17 cellular contexts compared by ENCODE assay signal in the genomic region with DNA sequence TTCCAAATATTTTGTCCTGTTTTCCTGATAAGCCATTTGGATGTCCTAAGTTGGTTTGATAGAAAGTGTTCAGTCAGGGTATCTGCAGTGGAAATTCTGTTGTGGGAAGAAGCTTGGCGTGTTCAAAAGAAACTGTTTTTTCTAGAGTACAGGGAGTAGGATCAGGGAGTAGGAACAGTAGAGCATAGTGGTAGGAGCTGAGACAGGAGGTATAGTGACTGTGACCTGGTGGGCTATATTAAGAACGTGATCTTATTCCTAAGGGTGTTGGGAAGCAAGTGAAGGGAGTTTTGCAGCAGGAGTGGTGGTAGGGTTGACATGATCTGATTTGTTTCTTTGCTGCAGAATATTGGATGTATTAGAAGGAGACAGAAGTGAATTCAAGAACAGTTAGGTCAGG.
"Had no signal": no experiment of that assay in that cellular context is flagged by ENCODE, and none has a peak within 500 bp of the region (broad histone marks: within the 10 kb centered on the region; RNA-seq: fewer than 3 reads in every experiment).

No MANE protein-coding gene starts in this region.

- H3K4me3 ChIP-seq: esophagus squamous epithelium, left lung, lower lobe of right lung, prostate gland had no signal

- H3K27me3 ChIP-seq: esophagus squamous epithelium, left lung had no signal

- H3K27me3 Mint-ChIP-seq: central memory CD8-positive, alpha-beta T cell; memory B cell had no signal

- H3K9ac ChIP-seq: parathyroid adenoma had no signal

- H3K27ac ChIP-seq: esophagus squamous epithelium, left lung, lower lobe of right lung, parathyroid adenoma had no signal

- H3K4me1 Mint-ChIP-seq: central memory CD8-positive, alpha-beta T cell; memory B cell; naive thymus-derived CD4-positive, alpha-beta T cell had no signal

- DNase-seq: esophagus squamous epithelium; head of caudate nucleus; hypothalamus; islet precursor cell; left lung; lower lobe of right lung; naive thymus-derived CD4-positive, alpha-beta T cell; nephron progenitor cell; retina; small intestine; stimulated activated CD4-positive, alpha-beta T cell treated with anti-CD3 and anti-CD28 coated beads, Interleukin-2, amount 100 ng/mL, for 48 hours; stimulated activated naive CD4-positive, alpha-beta T cell treated with Interleukin-2 at 50 U/mL for 16 hours had no signal

- H3K4me1 ChIP-seq: esophagus squamous epithelium, left lung, lower lobe of right lung, parathyroid adenoma, prostate gland had no signal

- H3K36me3 Mint-ChIP-seq: memory B cell; naive thymus-derived CD4-positive, alpha-beta T cell had no signal

- H3K27ac Mint-ChIP-seq: memory B cell; naive thymus-derived CD4-positive, alpha-beta T cell; nephron progenitor cell had no signal

- H3K79me2 ChIP-seq: parathyroid adenoma had no signal

- H3K9me3 ChIP-seq: esophagus squamous epithelium, left lung, lower lobe of right lung, prostate gland had no signal

- H3K36me3 ChIP-seq: esophagus squamous epithelium, left lung, lower lobe of right lung, prostate gland had no signal

- H2AFZ ChIP-seq: parathyroid adenoma had no signal

- H3K9me3 Mint-ChIP-seq: central memory CD8-positive, alpha-beta T cell; memory B cell; naive thymus-derived CD4-positive, alpha-beta T cell; nephron progenitor cell had no signal

- H3K4me3 Mint-ChIP-seq: central memory CD8-positive, alpha-beta T cell; memory B cell; naive thymus-derived CD4-positive, alpha-beta T cell; nephron progenitor cell had no signal

- ATAC-seq: naive thymus-derived CD4-positive, alpha-beta T cell; sciatic nerve had no signal

- FAIRE-seq: small intestine had no signal
